1 cellular context compared by ENCODE assay signal in the genomic region with DNA sequence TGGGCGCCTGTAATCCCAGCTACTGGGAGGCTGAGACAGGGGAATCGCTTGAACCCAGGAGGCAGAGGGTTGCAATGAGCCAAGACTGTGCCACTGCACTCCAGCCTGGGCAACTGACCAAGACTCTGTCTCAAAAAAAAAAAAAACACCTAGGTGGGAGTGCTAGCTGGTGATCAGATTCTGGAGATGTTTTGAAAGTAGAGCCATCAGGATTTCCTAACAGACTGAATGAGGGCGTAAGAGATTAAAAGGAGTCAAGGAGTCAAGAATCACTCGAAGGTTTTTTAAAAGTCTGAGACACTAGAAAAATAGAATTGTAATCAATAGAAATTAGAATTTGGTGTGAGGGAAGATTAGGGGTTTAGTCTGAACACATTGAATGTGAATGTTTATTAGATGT.
TF ChIP-seq lines count a peak whose summit lies in the region.

No MANE protein-coding gene starts in this region.

TF ChIP-seq in GM23338, 12 proteins besides CTCF, POLR2A, EP300 and RAD21 (continued from another document):
- TF ChIP-seq EZH2phosphoT487 (IDR thresholded peaks at IDR 0.05; ENCODE audit: unreplicated experiment) (no peak), ZNF114 (CRISPR knock-in tag; IDR thresholded peaks at IDR 0.05) (no peak), EZH2 (IDR thresholded peaks at IDR 0.05; ENCODE audit: low read depth, unreplicated experiment) (no peak), CREB1 (CRISPR knock-in tag; IDR thresholded peaks at IDR 0.05; ENCODE audit: low read depth) (no peak), ZNF331 (CRISPR knock-in tag; IDR thresholded peaks at IDR 0.05; ENCODE audit: low read depth) (no peak), POLR2AphosphoS5 (IDR thresholded peaks at IDR 0.05; ENCODE audit: low read depth) (no peak), STAT1 (IDR thresholded peaks at IDR 0.05; ENCODE audit: unreplicated experiment) (no peak)
- TF ChIP-seq, protein P1, sequence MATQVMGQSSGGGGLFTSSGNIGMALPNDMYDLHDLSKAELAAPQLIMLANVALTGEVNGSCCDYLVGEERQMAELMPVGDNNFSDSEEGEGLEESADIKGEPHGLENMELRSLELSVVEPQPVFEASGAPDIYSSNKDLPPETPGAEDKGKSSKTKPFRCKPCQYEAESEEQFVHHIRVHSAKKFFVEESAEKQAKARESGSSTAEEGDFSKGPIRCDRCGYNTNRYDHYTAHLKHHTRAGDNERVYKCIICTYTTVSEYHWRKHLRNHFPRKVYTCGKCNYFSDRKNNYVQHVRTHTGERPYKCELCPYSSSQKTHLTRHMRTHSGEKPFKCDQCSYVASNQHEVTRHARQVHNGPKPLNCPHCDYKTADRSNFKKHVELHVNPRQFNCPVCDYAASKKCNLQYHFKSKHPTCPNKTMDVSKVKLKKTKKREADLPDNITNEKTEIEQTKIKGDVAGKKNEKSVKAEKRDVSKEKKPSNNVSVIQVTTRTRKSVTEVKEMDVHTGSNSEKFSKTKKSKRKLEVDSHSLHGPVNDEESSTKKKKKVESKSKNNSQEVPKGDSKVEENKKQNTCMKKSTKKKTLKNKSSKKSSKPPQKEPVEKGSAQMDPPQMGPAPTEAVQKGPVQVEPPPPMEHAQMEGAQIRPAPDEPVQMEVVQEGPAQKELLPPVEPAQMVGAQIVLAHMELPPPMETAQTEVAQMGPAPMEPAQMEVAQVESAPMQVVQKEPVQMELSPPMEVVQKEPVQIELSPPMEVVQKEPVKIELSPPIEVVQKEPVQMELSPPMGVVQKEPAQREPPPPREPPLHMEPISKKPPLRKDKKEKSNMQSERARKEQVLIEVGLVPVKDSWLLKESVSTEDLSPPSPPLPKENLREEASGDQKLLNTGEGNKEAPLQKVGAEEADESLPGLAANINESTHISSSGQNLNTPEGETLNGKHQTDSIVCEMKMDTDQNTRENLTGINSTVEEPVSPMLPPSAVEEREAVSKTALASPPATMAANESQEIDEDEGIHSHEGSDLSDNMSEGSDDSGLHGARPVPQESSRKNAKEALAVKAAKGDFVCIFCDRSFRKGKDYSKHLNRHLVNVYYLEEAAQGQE (IDR thresholded peaks at IDR 0.05; ENCODE audit: unreplicated experiment): no peak
